6 cellular contexts compared by ENCODE assay signal in the genomic region with DNA sequence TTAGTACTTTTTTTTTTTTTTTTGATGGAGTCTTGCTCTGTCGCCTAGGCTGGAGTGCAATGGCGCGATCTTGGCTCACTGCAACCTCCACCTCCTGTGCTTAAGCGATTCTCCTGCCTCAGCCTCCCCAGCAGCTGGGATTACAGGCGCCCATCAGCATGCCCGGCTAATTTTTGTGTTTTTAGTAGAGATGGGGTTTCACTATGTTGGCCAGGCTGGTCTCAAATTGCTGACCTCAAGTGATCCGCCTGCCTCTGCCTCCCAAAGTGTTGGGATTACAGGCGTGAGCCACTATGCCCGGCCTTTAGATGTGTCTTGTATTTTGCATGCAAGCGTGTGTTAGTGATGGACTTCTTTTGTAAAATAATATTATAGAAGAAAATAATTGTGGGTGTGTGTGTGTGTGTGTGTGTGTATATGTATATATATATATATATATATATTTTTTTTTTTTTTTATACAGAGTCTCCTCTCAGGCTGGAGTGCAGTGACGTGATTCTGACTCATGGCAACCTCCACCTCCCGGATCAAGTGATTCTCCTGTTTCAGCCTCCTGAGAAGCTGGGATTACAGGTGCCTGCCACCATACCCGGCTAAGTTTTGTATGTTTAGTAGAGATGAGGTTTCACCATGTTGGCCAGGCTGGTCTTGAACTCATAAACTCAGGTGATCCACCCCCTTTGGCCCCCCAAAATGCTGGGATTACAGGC. TPM values are rescaled to one million over a fixed set of nuclear protein-coding genes. Genes with fewer than 3 reads are reported as not detected.
DNase-seq lines count a peak whose midpoint lies in the region; FAIRE-seq and TF ChIP-seq lines count a peak whose summit lies in the region.
"Not testable (repeated sequence)": the region's sequence is repeated elsewhere in the genome, so short reads cannot be mapped to it uniquely, and the experiment has no call there.

No MANE protein-coding gene starts in this region.

- TF ChIP-seq CTCF in bronchial epithelial cell (IDR thresholded peaks at IDR 0.05; ENCODE audit: insufficient read depth, low read length, severe bottlenecking); epithelial cell of esophagus (IDR thresholded peaks at IDR 0.05; ENCODE audit: insufficient read depth, low read depth, low read length, missing control alignments): not testable (repeated sequence)

- H3K4me3 Mint-ChIP-seq in immature natural killer cell = peak overlapping the region in 3 of 5 donors; percentile 18 to 80 (median 67)

- peak overlapping the region in 2 of 6 donors; percentile 62 to 69 for H3K27ac Mint-ChIP-seq in immature natural killer cell

- H3K36me3 ChIP-seq in bronchial epithelial cell (ENCODE audit: control insufficient read depth, insufficient read depth, low read length) = not testable (repeated sequence)

- not testable (repeated sequence) for H3K27me3 ChIP-seq in bronchial epithelial cell (ENCODE audit: control insufficient read depth, insufficient read depth, low read length)

- FAIRE-seq in bronchial epithelial cell (lab: Jason Lieb, UNC) = not testable (repeated sequence)

- DNase-seq in ELR (ENCODE audit: low read depth) (peak; percentile 79), LHCN-M2 (ENCODE audit: low read depth) (peak; percentile 13), RKO (ENCODE audit: low spot score) (peak; percentile 30), bronchial epithelial cell (ENCODE audit: low read depth) (peak; percentile 66), epithelial cell of esophagus (ENCODE audit: low read depth) (peak; percentile 71)
- not testable (repeated sequence) for DNase-seq in immature natural killer cell

- H3K4me3 ChIP-seq in bronchial epithelial cell (ENCODE audit: low read depth, low read length); epithelial cell of esophagus (ENCODE audit: low read length): not testable (repeated sequence)

- H3K36me3 Mint-ChIP-seq in immature natural killer cell = peaks cover 35 to 46% (median 45%) of the 10 kb centered on the region in 3 donors

- not testable (repeated sequence) for H3K9me3 Mint-ChIP-seq in immature natural killer cell

- peaks cover 3 to 22% (median 9%) of the 10 kb centered on the region in 3 donors for H3K27me3 Mint-ChIP-seq in immature natural killer cell (ENCODE audit: low read depth in 3 of 3)

- peaks cover 56 to 67% of the 10 kb centered on the region in 2 donors for H3K4me1 Mint-ChIP-seq in immature natural killer cell

RNA-seq across cellular contexts. Expression of gene AMZ2, which starts 38.5 kb away (rescaled TPM):
- total RNA-seq in LHCN-M2 (2014; rRNA removed) (96.8 and 140 TPM in 2 replicates), bronchial epithelial cell (107 and 109 TPM in 2 replicates)
- polyA plus RNA-seq in LHCN-M2 (2012) = 93.9 TPM
- polyA plus RNA-seq in immature natural killer cell = 100 to 1,000 TPM; 146 to 193 (median 169) TPM
